ENCODE assay signal across 17 cellular contexts in genomic region chr4:27100713-27101112, GRCh38.
"Had no signal": no experiment of that assay in that cellular context is flagged by ENCODE, and none has a peak within 500 bp of the region (broad histone marks: within the 10 kb centered on the region; RNA-seq: fewer than 3 reads in every experiment).

No MANE protein-coding gene starts in this region.

- H3K27ac ChIP-seq: gastrocnemius medialis, heart right ventricle, left ventricle myocardium inferior, tibial nerve had no signal

- H3K9me3 ChIP-seq: gastrocnemius medialis, heart right ventricle, left ventricle myocardium inferior, tibial nerve had no signal

- H3K36me3 ChIP-seq: gastrocnemius medialis, heart right ventricle, left ventricle myocardium inferior, tibial nerve had no signal

- H3K4me1 ChIP-seq: gastrocnemius medialis, heart right ventricle, left ventricle myocardium inferior, tibial nerve had no signal

- H3K27me3 ChIP-seq: gastrocnemius medialis, tibial nerve had no signal

- ATAC-seq: activated CD8-positive, alpha-beta T cell treated with anti-CD3 and anti-CD28 coated beads for 36 hours; activated naive CD4-positive, alpha-beta T cell treated with anti-CD3 and anti-CD28 coated beads, Interleukin-2, amount 50 U/mL, for 72 hours; activated T-cell treated with anti-CD3 and anti-CD28 coated beads, Interleukin-2, amount 50 U/mL, for 4 hours; gastrocnemius medialis; heart right ventricle; natural killer cell treated with Interleukin-12 subunit alpha and Interleukin-12 subunit beta and Interleukin-15 and Interleukin-18, amount 100 ng/mL, for 72 hours; stimulated activated memory B cell treated with anti-CD40 and anti-IgM and Interleukin-4, amounts not matched to agents 10 μg/mL and 1 μg/mL and 100 μg/mL, for 72 hours; WTC11 had no signal

- DNase-seq: activated CD4-positive, alpha-beta T cell treated with anti-CD3 and anti-CD28 coated beads for 4 hours; activated CD8-positive, alpha-beta T cell treated with anti-CD3 and anti-CD28 coated beads for 36 hours; activated effector memory CD4-positive, alpha-beta T cell treated with Interleukin-2 at 50 U/mL for 16 hours; activated T-cell treated with anti-CD3 and anti-CD28 coated beads, Interleukin-2, amount 50 U/mL, for 4 hours; cortex of kidney; effector CD8-positive, alpha-beta T cell; gastrocnemius medialis; heart right ventricle; left ventricle myocardium inferior; mesendoderm; stimulated activated CD4-positive, alpha-beta T cell treated with anti-CD3 and anti-CD28 coated beads, Interleukin-2, amount 100 ng/mL, for 48 hours; T-helper 2 cell had no signal

- H3K4me3 ChIP-seq: gastrocnemius medialis, heart right ventricle, left ventricle myocardium inferior, tibial nerve had no signal
